Comparison of ENCODE assay signal across 25 cellular contexts in genomic region chr18:61998335-61998734, GRCh38.
DNase-seq lines count a peak whose midpoint lies in the region; ATAC-seq and TF ChIP-seq lines count a peak whose summit lies in the region.
"Had no signal": no experiment of that assay in that cellular context is flagged by ENCODE, and none has a peak within 500 bp of the region (broad histone marks: within the 10 kb centered on the region; RNA-seq: fewer than 3 reads in every experiment).

No MANE protein-coding gene starts in this region.

- TF ChIP-seq CTCF in mammary epithelial cell (conservative IDR thresholded peaks at IDR 0.05 in 1 of 2, IDR thresholded peaks at IDR 0.05 in 1 of 2; ENCODE audit: extremely low read depth in 1 of 2, insufficient read depth in 1 of 2, low read depth in 1 of 2, low read length in 2 of 2) (no peak), MCF 10A (IDR thresholded peaks at IDR 0.05; ENCODE audit: unreplicated experiment) (no peak), foreskin keratinocyte (conservative IDR thresholded peaks at IDR 0.05) (no peak), smooth muscle cell (IDR thresholded peaks at IDR 0.05; ENCODE audit: borderline replicate concordance, insufficient read depth, poor library complexity, severe bottlenecking) (no peak), endodermal cell (conservative IDR thresholded peaks at IDR 0.05) (no peak)

- H3K36me3 ChIP-seq in mammary epithelial cell (ENCODE audit: insufficient read depth, low read length) (no peaks in the 10 kb centered on the region), SJCRH30 (no peaks in the 10 kb centered on the region; the same call in 1 of the 2 replicates), smooth muscle cell (ENCODE audit: low read depth) (no peaks in the 10 kb centered on the region), endodermal cell (ENCODE audit: control insufficient read depth, insufficient read depth, low read length) (no peaks in the 10 kb centered on the region)
- H3K36me3 ChIP-seq: esophagus muscularis mucosa, HAP-1, ovary, stomach, tibial nerve had no signal

- in situ Hi-C loops in mammary epithelial cell (cut with MboI; ENCODE audit: low sequenced_read_pairs in 2 of 2): no loop called here

- peak overlapping the region; percentile 65 for H3K27ac ChIP-seq in mammary epithelial cell (ENCODE audit: insufficient read depth, low read depth, low read length)
- peak overlapping the region; percentile 67 for H3K27ac ChIP-seq in SJCRH30
- peak overlapping the region; percentile 57 for H3K27ac ChIP-seq in foreskin keratinocyte
- peak overlapping the region; percentile 81 for H3K27ac ChIP-seq in smooth muscle cell (ENCODE audit: low read depth)
- H3K27ac ChIP-seq in endodermal cell (ENCODE audit: low read depth, low read length): no peak overlapping the region
- H3K27ac ChIP-seq: esophagus muscularis mucosa, KMS-11, ovary, stomach, tibial nerve had no signal

- no peaks in the 10 kb centered on the region for H3K27me3 ChIP-seq in mammary epithelial cell (ENCODE audit: insufficient read depth, low read length)
- no peaks in the 10 kb centered on the region for H3K27me3 ChIP-seq in SJCRH30
- no peaks in the 10 kb centered on the region for H3K27me3 ChIP-seq in foreskin keratinocyte
- H3K27me3 ChIP-seq in smooth muscle cell (ENCODE audit: low read depth): no peaks in the 10 kb centered on the region
- H3K27me3 ChIP-seq in endodermal cell (ENCODE audit: control insufficient read depth, insufficient read depth, low read length, poor library complexity, severe bottlenecking): no peaks in the 10 kb centered on the region
- H3K27me3 ChIP-seq: esophagus muscularis mucosa, ovary, stomach, tibial nerve had no signal

- H3K9me3 ChIP-seq in mammary epithelial cell (replicated peaks; ENCODE audit: insufficient read depth, low read length) (peaks cover 17% of the 10 kb centered on the region), SJCRH30 (replicated peaks) (peaks cover 13% of the 10 kb centered on the region), smooth muscle cell (replicated peaks; ENCODE audit: low read depth) (no peaks in the 10 kb centered on the region), endodermal cell (ENCODE audit: control insufficient read depth, low read length) (peaks cover 33% of the 10 kb centered on the region)
- H3K9me3 ChIP-seq: Caco-2, ovary had no signal

- CTCF ChIA-PET in mammary epithelial cell (lab: Charles Lee; ENCODE audit: low non-redundant PET): interaction anchor here (0.7 kb wide), 1 partner anchor 435 kb away, joined by 3 read pairs; no protein-coding TSS in a partner anchor
- CTCF ChIA-PET in MCF 10A (lab: Yijun Ruan, JAX): interaction anchor here (0.6 to 0.7 kb wide), 2 partner anchors 14 to 58 kb away, joined by 3 to 4 read pairs; no protein-coding TSS in a partner anchor

- H3K79me2 ChIP-seq in mammary epithelial cell (ENCODE audit: insufficient read depth, low read length) (no peaks in the 10 kb centered on the region), smooth muscle cell (ENCODE audit: low read depth) (no peaks in the 10 kb centered on the region)

- 4% methylated on average over 7 of the region's 7 CpGs for WGBS in mammary epithelial cell (ENCODE audit: low coverage, missing lambda C conversion rate)
- 88% methylated on average over 7 of the region's 7 CpGs for WGBS in smooth muscle cell (ENCODE audit: low lambda C conversion rate)
- 92 to 93% methylated on average over 6 to 7 of the region's 7 CpGs for WGBS in endodermal cell (ENCODE audit: insufficient coverage in 1 of 2, insufficient read length in 1 of 2), 2 experiments

- H3K4me1 ChIP-seq in mammary epithelial cell (ENCODE audit: insufficient read depth, low read length): peaks cover 52% of the 10 kb centered on the region
- peaks cover 28% of the 10 kb centered on the region for H3K4me1 ChIP-seq in SJCRH30
- H3K4me1 ChIP-seq in foreskin keratinocyte: peaks cover 52% of the 10 kb centered on the region
- H3K4me1 ChIP-seq in smooth muscle cell (ENCODE audit: low read depth): peaks cover under 1% of the 10 kb centered on the region
- no peaks in the 10 kb centered on the region for H3K4me1 ChIP-seq in endodermal cell (ENCODE audit: control insufficient read depth, insufficient read depth, low read length)
- H3K4me1 ChIP-seq: Caco-2, HAP-1 had no signal

- H3K4me1 Mint-ChIP-seq in MCF 10A (ENCODE audit: insufficient read depth, unreplicated experiment) (peaks cover 16% of the 10 kb centered on the region), endodermal cell (no peaks in the 10 kb centered on the region)
- H3K4me1 Mint-ChIP-seq: central memory CD8-positive, alpha-beta T cell had no signal

- H3K27ac Mint-ChIP-seq in MCF 10A (ENCODE audit: low read depth, unreplicated experiment) (no peak overlapping the region), endodermal cell (no peak overlapping the region)
- H3K27ac Mint-ChIP-seq: activated CD4-positive, alpha-beta T cell treated with anti-CD3 and anti-CD28 coated beads, Interleukin-2, amount 10 ng/mL, durations not matched to agents 24 days and 14 days; activated CD8-positive, alpha-beta memory T cell treated with anti-CD3 and anti-CD28 coated beads, Interleukin-2, amount 10 ng/mL, durations not matched to agents 7 days and 5 days had no signal

- peak overlapping the region; percentile 37 for H2AFZ ChIP-seq in mammary epithelial cell (ENCODE audit: low read depth, low read length)
- H2AFZ ChIP-seq in smooth muscle cell (ENCODE audit: low read depth): no peak overlapping the region

- H3K27me3 Mint-ChIP-seq in MCF 10A (ENCODE audit: insufficient read depth, unreplicated experiment) (no peaks in the 10 kb centered on the region), endodermal cell (ENCODE audit: insufficient read depth) (no peaks in the 10 kb centered on the region)

- peaks cover 16% of the 10 kb centered on the region for H3K9me3 Mint-ChIP-seq in MCF 10A (ENCODE audit: unreplicated experiment)
- H3K9me3 Mint-ChIP-seq in endodermal cell: peaks cover 36% of the 10 kb centered on the region

- no peak overlapping the region for H3K4me3 Mint-ChIP-seq in MCF 10A (ENCODE audit: unreplicated experiment)
- H3K4me3 Mint-ChIP-seq in endodermal cell: no peak overlapping the region
- H3K4me3 Mint-ChIP-seq: activated CD4-positive, alpha-beta T cell treated with anti-CD3 and anti-CD28 coated beads, Interleukin-2, amount 10 ng/mL, durations not matched to agents 24 days and 14 days; activated CD8-positive, alpha-beta memory T cell treated with anti-CD3 and anti-CD28 coated beads, Interleukin-2, amount 10 ng/mL, durations not matched to agents 7 days and 5 days; central memory CD8-positive, alpha-beta T cell had no signal

- no peak for DNase-seq in mammary epithelial cell
- DNase-seq in MCF 10A (ENCODE audit: unreplicated experiment): no peak
- no peak for DNase-seq in SJCRH30
- DNase-seq in foreskin keratinocyte: peak in 1 of 2 donors; percentile 86
- DNase-seq in smooth muscle cell (lab: John Stamatoyannopoulos, UW; ENCODE audit: unreplicated experiment): no peak
- DNase-seq in SIG-M5 (lab: John Stamatoyannopoulos, UW): no peak
- no peak for DNase-seq in endodermal cell
- DNase-seq in SHP77 treated with DMSO at 0.1 percent for 48 hours (lab: John Stamatoyannopoulos, UW): no peak
- DNase-seq: activated CD8-positive, alpha-beta memory T cell treated with anti-CD3 and anti-CD28 coated beads, Interleukin-2, amount 10 ng/mL, durations not matched to agents 7 days and 5 days; activated naive CD4-positive, alpha-beta T cell treated with anti-CD3 and anti-CD28 coated beads, Interleukin-2, amount 50 U/mL, for 16 hours; Caco-2; NCI-H187; NCI-H526 treated with DMSO at 0.1 percent for 48 hours; ovary; right cardiac atrium; stimulated activated CD4-positive, alpha-beta T cell treated with anti-CD3 and anti-CD28 coated beads, Interleukin-15, amount 100 ng/mL, for 24 hours; stomach had no signal

- H3K36me3 Mint-ChIP-seq in MCF 10A (ENCODE audit: insufficient read depth, unreplicated experiment) (no peaks in the 10 kb centered on the region), endodermal cell (ENCODE audit: low read depth) (peaks cover 5% of the 10 kb centered on the region)
- H3K36me3 Mint-ChIP-seq: activated CD8-positive, alpha-beta memory T cell treated with anti-CD3 and anti-CD28 coated beads, Interleukin-2, amount 10 ng/mL, durations not matched to agents 7 days and 5 days had no signal

- POLR2A ChIA-PET in MCF 10A (lab: Yijun Ruan, JAX): no interaction called here

- H3K9ac ChIP-seq in mammary epithelial cell (ENCODE audit: insufficient read depth, low read length) (peak overlapping the region; percentile 21), smooth muscle cell (ENCODE audit: low read depth) (no peak overlapping the region), endodermal cell (ENCODE audit: extremely low read depth, low read length, poor library complexity, severe bottlenecking) (no peak overlapping the region)
- H3K9ac ChIP-seq: KMS-11 had no signal

- dilution Hi-C loops in mammary epithelial cell (cut with HindIII; ENCODE audit: low sequenced_read_pairs): no loop called here

- intact Hi-C loops in mammary epithelial cell (cut with micrococcal nuclease) (loop anchor here (10.0 kb wide), 1 partner anchor 394 kb away; no protein-coding TSS in a partner anchor), MCF 10A (cut with micrococcal nuclease) (no loop called here)

- peak overlapping the region in 1 of 3 experiments; percentile 26 for H3K4me3 ChIP-seq in mammary epithelial cell (replicated peaks in 1 of 3; ENCODE audit: insufficient read depth in 1 of 3, low read depth in 2 of 3, low read length in 3 of 3)
- H3K4me3 ChIP-seq in SJCRH30: no peak overlapping the region
- H3K4me3 ChIP-seq in smooth muscle cell: no peak overlapping the region
- H3K4me3 ChIP-seq in endodermal cell (ENCODE audit: low read length): no peak overlapping the region
- H3K4me3 ChIP-seq: esophagus muscularis mucosa, HAP-1, lung, ovary, stomach, tibial nerve had no signal

- no peak for ATAC-seq in foreskin keratinocyte
- ATAC-seq: activated CD8-positive, alpha-beta memory T cell treated with anti-CD3 and anti-CD28 coated beads, Interleukin-2, amount 10 ng/mL, durations not matched to agents 7 days and 5 days; right cardiac atrium; Right ventricle myocardium inferior had no signal

- no peaks in the 10 kb centered on the region for H4K20me1 ChIP-seq in mammary epithelial cell (ENCODE audit: insufficient read depth, low read length)
- H4K20me1 ChIP-seq in smooth muscle cell (ENCODE audit: low read depth): no peaks in the 10 kb centered on the region

- BruUV-seq in mammary epithelial cell (replicated peaks; lab: Mats Ljungman, UMichigan): no TSS peak
- no TSS peak for BruUV-seq in MCF 10A (replicated peaks; lab: Mats Ljungman, UMichigan)

- peaks cover 12% of the 10 kb centered on the region for H3F3A ChIP-seq in smooth muscle cell (ENCODE audit: low read depth)

- H3K4me2 ChIP-seq in mammary epithelial cell (ENCODE audit: insufficient read depth, low read depth, low read length) (peak overlapping the region; percentile 70), smooth muscle cell (peak overlapping the region; percentile 26)
- H3K4me2 ChIP-seq: KMS-11 had no signal
